9 cellular contexts compared by ENCODE assay signal in genomic region chr6:390914-391558, GRCh38. TPM values are rescaled to one million over a fixed set of nuclear protein-coding genes. Genes with fewer than 3 reads are reported as not detected.
DNase-seq lines count a peak whose midpoint lies in the region; ATAC-seq and TF ChIP-seq lines count a peak whose summit lies in the region.
"Had no signal": no experiment of that assay in that cellular context is flagged by ENCODE, and none has a peak within 500 bp of the region (broad histone marks: within the 10 kb centered on the region; RNA-seq: fewer than 3 reads in every experiment).

No MANE protein-coding gene starts in this region.

- peak overlapping the region; percentile 21 for H3K4me3 ChIP-seq in WERI-Rb-1 (ENCODE audit: low read depth, low read length)
- peak overlapping the region; percentile 25 to 48 for H3K4me3 ChIP-seq in right atrium auricular region
- H3K4me3 ChIP-seq: SK-N-MC had no signal

- H3K4me1 ChIP-seq in right atrium auricular region, result peaks cover 0 to 32% of the 10 kb centered on the region in 2 donors

- H3K27ac ChIP-seq in WERI-Rb-1 (no peak overlapping the region), right atrium auricular region (no peak overlapping the region)
- H3K27ac ChIP-seq: SK-N-MC had no signal

- no peaks in the 10 kb centered on the region for H3K36me3 ChIP-seq in WERI-Rb-1
- H3K36me3 ChIP-seq in right atrium auricular region, result no peaks in the 10 kb centered on the region

- H3K27me3 ChIP-seq in WERI-Rb-1 (ENCODE audit: insufficient read depth, low read depth, severe bottlenecking) (peaks cover 75% of the 10 kb centered on the region), right atrium auricular region (peaks cover 11 to 29% of the 10 kb centered on the region in 2 donors)

- peak; percentile 27; the same call in 1 of the 2 replicates for TF ChIP-seq CTCF in WERI-Rb-1 (IDR thresholded peaks at IDR 0.05; ENCODE audit: low read depth, low read length)
- no peak for TF ChIP-seq CTCF in right atrium auricular region (IDR thresholded peaks at IDR 0.05)

- peak; percentile 22 for ATAC-seq in GM18867 (IDR thresholded peaks at IDR 0.05; ENCODE audit: unreplicated experiment)
- peak; percentile 21 for ATAC-seq in HG02642 (IDR thresholded peaks at IDR 0.05; ENCODE audit: poor library complexity, unreplicated experiment)

- no peaks in the 10 kb centered on the region for H3K9me3 ChIP-seq in WERI-Rb-1 (ENCODE audit: severe bottlenecking)
- H3K9me3 ChIP-seq in right atrium auricular region, result no peaks in the 10 kb centered on the region

- DNase-seq in WERI-Rb-1 (no peak), right atrium auricular region (ENCODE audit: low spot score) (no peak), NCI-H1092 treated with DMSO at 0.1 percent for 48 hours (lab: John Stamatoyannopoulos, UW) (no peak), Ammon's horn (ENCODE audit: low spot score) (no peak), NCI-H774 (lab: John Stamatoyannopoulos, UW) (no peak)
- peak; percentile 60 for DNase-seq in stimulated activated CD4-positive, alpha-beta T cell treated with anti-CD3 and anti-CD28 coated beads, Interleukin-4, amount 100 ng/mL, for 24 hours

RNA-seq across cellular contexts. Expression of gene IRF4, which starts 0.5 kb away (rescaled TPM):
- 1 to 10 TPM in 1 of 2 donors, under 1 TPM in 1; 0.15 to 1.1 TPM for total RNA-seq in right atrium auricular region
